8 cellular contexts compared by ENCODE assay signal in the genomic region with DNA sequence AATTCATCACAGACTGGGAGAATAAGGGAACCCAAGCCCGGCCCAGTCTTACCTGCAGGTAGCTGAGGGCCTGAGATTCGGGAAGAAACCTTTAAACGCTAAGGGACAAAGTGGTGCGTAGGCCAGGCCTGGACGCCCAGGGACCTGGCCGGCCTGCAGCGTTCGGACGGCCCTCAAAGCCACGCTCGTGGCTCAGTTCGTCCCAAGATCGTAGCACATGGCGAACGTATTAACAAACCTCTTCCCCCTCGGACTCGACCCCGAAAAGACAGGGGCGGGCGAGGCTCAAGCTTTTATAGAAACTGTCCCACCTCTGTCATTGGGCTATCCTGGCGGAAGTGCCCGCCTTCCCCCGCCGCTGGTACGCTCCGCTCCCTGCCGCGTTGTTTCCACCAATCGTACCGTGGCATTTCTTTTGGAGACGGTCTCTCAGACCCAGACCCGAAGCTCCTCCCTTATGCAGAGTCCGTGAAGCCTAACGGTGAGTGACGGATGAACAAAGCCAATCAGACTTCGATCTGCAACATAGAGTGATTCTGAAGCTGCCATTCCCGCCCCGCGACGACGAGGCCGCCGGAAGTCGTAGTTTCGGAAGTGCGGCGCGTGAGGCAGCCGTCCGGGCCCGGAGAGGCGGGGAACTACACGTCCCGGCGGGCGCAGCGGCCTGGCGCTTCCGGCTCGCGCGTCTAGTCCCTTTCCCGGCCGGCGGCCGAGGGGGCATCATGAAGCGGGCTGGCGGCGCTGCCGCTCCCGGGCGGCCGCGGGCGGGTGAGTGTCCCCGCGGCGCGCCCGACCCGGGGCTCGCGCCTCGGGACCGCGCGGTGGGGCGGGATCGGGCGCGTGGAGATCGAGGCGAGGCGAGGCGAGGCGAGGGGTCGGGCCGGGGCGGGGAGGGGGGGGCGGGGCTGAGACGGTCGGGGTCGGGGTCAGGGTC. TPM values are rescaled to one million over a fixed set of nuclear protein-coding genes. Genes with fewer than 3 reads are reported as not detected.
DNase-seq lines count a peak whose midpoint lies in the region; ATAC-seq, FAIRE-seq and TF ChIP-seq lines count a peak whose summit lies in the region.

Gene TRAF7, plus strand, starts transcription at position 692 of the 934 bp plus-strand sequence. CDS start 8,139 bp downstream, outside the sequence.

- no peak for TF ChIP-seq CTCF in astrocyte (IDR thresholded peaks at IDR 0.05; ENCODE audit: insufficient read depth, low read depth, low read length)
- TF ChIP-seq CTCF in uterus (IDR thresholded peaks at IDR 0.05) = peak in 1 of 4 experiments; percentile 36

- H3K36me3 Mint-ChIP-seq in astrocyte (ENCODE audit: low read depth, unreplicated experiment) = peaks cover 13% of the 10 kb centered on the region

- DNase-seq in NCI-H2029 (lab: John Stamatoyannopoulos, UW) (peak; percentile 99), T-helper 22 cell (ENCODE audit: low read depth) (peak; percentile 98), astrocyte (ENCODE audit: low read depth) (peak; percentile 100), right cardiac atrium (peak; percentile 99), pulmonary artery endothelial cell (ENCODE audit: low read depth, low spot score) (peak; percentile 100), uterus (peak; percentile 98 to 100)

- peak within 1 kb of the TSS; percentile 6 for H2AFZ ChIP-seq in astrocyte (ENCODE audit: low read depth, low read length)

- H3K79me2 ChIP-seq in astrocyte (ENCODE audit: insufficient read depth, low read length) = peaks cover 86% of the 10 kb centered on the region

- ATAC-seq in GM18505 (IDR thresholded peaks at IDR 0.05; ENCODE audit: unreplicated experiment) = peak; percentile 79
- peak; percentile 77 for ATAC-seq in HG02973 (IDR thresholded peaks at IDR 0.05; ENCODE audit: unreplicated experiment)
- peak; percentile 91 to 94 for ATAC-seq in right cardiac atrium

- H3K9ac ChIP-seq in astrocyte (ENCODE audit: low read length) = peak within 1 kb of the TSS; percentile 96

- H3K9me3 ChIP-seq in astrocyte (ENCODE audit: insufficient read depth, low read depth, low read length) (no peaks in the 10 kb centered on the region), right cardiac atrium (ENCODE audit: control insufficient read depth, low read length) (no peaks in the 10 kb centered on the region), uterus (no peaks in the 10 kb centered on the region)

- no peaks in the 10 kb centered on the region for H3K27me3 Mint-ChIP-seq in astrocyte (ENCODE audit: low read depth, unreplicated experiment)

- TF ChIP-seq POLR2A in GM18505 (IDR thresholded peaks at IDR 0.05; ENCODE audit: borderline replicate concordance, extremely low read depth, insufficient read depth, insufficient read length) (peak; percentile 100), uterus (IDR thresholded peaks at IDR 0.05) (peak; percentile 97)

- H3K4me3 ChIP-seq in astrocyte (ENCODE audit: insufficient read depth, low read depth, low read length) = peak within 1 kb of the TSS; percentile 97
- H3K4me3 ChIP-seq in right cardiac atrium (ENCODE audit: low read length) = peak within 1 kb of the TSS; percentile 83
- H3K4me3 ChIP-seq in uterus = peak within 1 kb of the TSS; percentile 66 to 92

- under 1% methylated on average over 102 of the region's 103 CpGs for WGBS in right cardiac atrium

- peaks cover 75% of the 10 kb centered on the region for H3K4me1 ChIP-seq in astrocyte (ENCODE audit: insufficient read depth, low read length)
- H3K4me1 ChIP-seq in right cardiac atrium (ENCODE audit: control insufficient read depth, insufficient read depth, low read length) = peaks cover 13% of the 10 kb centered on the region
- peaks cover 5 to 36% of the 10 kb centered on the region in 2 donors for H3K4me1 ChIP-seq in uterus

- intact Hi-C loops in right cardiac atrium (cut with DNase I) (loop anchor here in 1 of 4 donors (10.0 kb wide), 1 partner anchor 49 kb away; the partner anchor contains the start of gene MLST8), uterus (cut with DNase I; ENCODE audit: low total_unique reads) (loop anchor here (10.0 kb wide), 2 partner anchors 51 to 59 kb away; partner anchors contain the start of genes BRICD5 and PGP)

- H3K36me3 ChIP-seq in astrocyte (ENCODE audit: insufficient read depth, low read length) = peaks cover 7% of the 10 kb centered on the region
- H3K36me3 ChIP-seq in uterus = no peaks in the 10 kb centered on the region

- H3K9me3 Mint-ChIP-seq in astrocyte (ENCODE audit: unreplicated experiment) = no peaks in the 10 kb centered on the region

- H3K27ac Mint-ChIP-seq in astrocyte (ENCODE audit: unreplicated experiment) = peak within 1 kb of the TSS; percentile 96

- peak within 1 kb of the TSS; percentile 96 for H3K4me3 Mint-ChIP-seq in astrocyte (ENCODE audit: unreplicated experiment)

- H3K4me2 ChIP-seq in astrocyte (ENCODE audit: low read length) = peak within 1 kb of the TSS; percentile 100

- H3K27ac ChIP-seq in astrocyte (ENCODE audit: low read depth, low read length) (peak within 1 kb of the TSS; percentile 66), right cardiac atrium (ENCODE audit: low read length) (peak within 1 kb of the TSS; percentile 65), uterus (peak within 1 kb of the TSS; percentile 76 to 83)

- FAIRE-seq in astrocyte (lab: Jason Lieb, UNC) = peak; percentile 79

- H3K27me3 ChIP-seq in astrocyte (ENCODE audit: insufficient read depth, low read length) (no peaks in the 10 kb centered on the region), right cardiac atrium (ENCODE audit: control insufficient read depth, insufficient read depth) (no peaks in the 10 kb centered on the region), uterus (no peaks in the 10 kb centered on the region)

- H3K4me1 Mint-ChIP-seq in astrocyte (ENCODE audit: low read depth, unreplicated experiment) = peaks cover 29% of the 10 kb centered on the region

- peaks cover 91% of the 10 kb centered on the region for H4K20me1 ChIP-seq in astrocyte (ENCODE audit: insufficient read depth, low read length)

RNA-seq across cellular contexts. Expression of gene TRAF7, which starts in this region (rescaled TPM):
- 92.1 and 93.1 TPM in 2 replicates for total RNA-seq in astrocyte
- total RNA-seq in right cardiac atrium = 10 to 100 TPM; 26.1 to 39.2 (median 33.0) TPM
- 17.7 TPM for polyA plus RNA-seq in right cardiac atrium
- total RNA-seq in pulmonary artery endothelial cell = 88.8 and 95.7 TPM in 2 replicates
- total RNA-seq in uterus = 10 to 100 TPM; 15.3 to 97.1 (median 51.7) TPM

Comparison
In these comparisons a context has a peak if more than half of its experiments do, and no peak if none do; other contexts are left out.
1. Peak in every context shown above with its lines: DNase-seq, ATAC-seq, H3K4me3 ChIP-seq and H3K27ac ChIP-seq.